In the genomic region with DNA sequence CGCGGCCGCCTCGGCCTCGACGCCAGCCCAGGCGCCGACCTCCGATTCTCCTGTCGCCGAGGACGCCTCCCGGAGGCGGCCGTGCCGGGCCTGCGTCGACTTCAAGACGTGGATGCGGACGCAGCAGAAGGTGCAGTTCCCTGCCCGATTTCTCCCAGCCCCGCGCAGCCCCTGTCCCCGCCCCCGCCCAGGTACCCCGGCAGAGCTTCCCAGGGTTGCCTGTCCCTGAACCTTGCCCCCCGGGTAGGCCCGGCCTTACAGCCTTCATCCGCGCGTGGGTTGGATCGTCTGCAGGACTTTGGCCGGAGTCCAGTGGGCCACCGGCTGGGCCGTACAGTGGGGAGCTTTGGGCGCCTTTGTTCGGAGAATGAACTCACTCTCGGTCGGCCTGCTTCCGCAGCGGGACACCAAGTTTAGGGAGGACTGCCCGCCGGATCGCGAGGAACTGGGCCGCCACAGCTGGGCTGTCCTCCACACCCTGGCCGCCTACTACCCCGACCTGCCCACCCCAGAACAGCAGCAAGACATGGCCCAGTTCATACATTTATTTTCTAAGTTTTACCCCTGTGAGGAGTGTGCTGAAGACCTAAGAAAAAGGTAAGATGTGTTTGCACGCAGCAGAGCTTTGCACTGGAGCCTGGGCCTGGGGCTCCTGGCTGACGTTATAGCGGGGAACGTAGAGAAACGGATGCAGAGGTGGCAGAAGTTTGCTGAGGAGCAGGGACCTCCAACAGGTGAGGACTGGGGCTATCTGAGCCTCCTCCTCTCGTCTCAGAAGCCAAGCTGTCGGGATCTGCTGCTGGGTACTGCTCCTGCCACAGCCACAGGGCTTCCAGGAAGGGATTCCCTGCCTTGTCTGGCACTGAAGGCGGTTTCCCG, we compare ENCODE assay signal across 8 cellular contexts. TPM values are rescaled to one million over a fixed set of nuclear protein-coding genes. Genes with fewer than 3 reads are reported as not detected.
A peak's percentile ranks its signal among the peaks of the same experiment; 100 is the strongest.
DNase-seq lines count a peak whose midpoint lies in the region; ATAC-seq lines count a peak whose summit lies in the region.

No MANE protein-coding gene starts in this region.

- peak overlapping the region; percentile 20; the same call in 1 of the 2 replicates for H2AFZ ChIP-seq in Karpas-422 (ENCODE audit: low read length)

- no peaks in the 10 kb centered on the region for H3K9me3 ChIP-seq in Karpas-422 (ENCODE audit: low read length)

- peaks cover 13% of the 10 kb centered on the region for H3K36me3 Mint-ChIP-seq in activated naive CD4-positive, alpha-beta T cell treated with anti-CD3 and anti-CD28 coated beads, Interleukin-2, amount 10 ng/mL, durations not matched to agents 7 days and 5 days
- peaks cover 21% of the 10 kb centered on the region for H3K36me3 Mint-ChIP-seq in central memory CD8-positive, alpha-beta T cell (ENCODE audit: insufficient read depth)

- no peak for DNase-seq in activated naive CD4-positive, alpha-beta T cell treated with anti-CD3 and anti-CD28 coated beads, Interleukin-2, amount 10 ng/mL, durations not matched to agents 7 days and 5 days
- no peak for DNase-seq in activated naive CD4-positive, alpha-beta T cell treated with Interleukin-2 at 50 U/mL for 16 hours
- DNase-seq in Karpas-422 (peak; percentile 67), mesendoderm (no peak), UCSD-AML1 (lab: John Stamatoyannopoulos, UW; ENCODE audit: unreplicated experiment) (no peak), NCI-H2081 treated with DMSO at 0.1 percent for 48 hours (lab: John Stamatoyannopoulos, UW) (no peak)
- no peak for DNase-seq in central memory CD8-positive, alpha-beta T cell (ENCODE audit: low spot score in 2 of 2)

- WGBS in mesendoderm (ENCODE audit: extremely low coverage, insufficient coverage, low lambda C conversion rate) = no CpG with 5 or more reads among the region's 58 CpGs

- peak overlapping the region; percentile 71 for H3K27ac Mint-ChIP-seq in activated naive CD4-positive, alpha-beta T cell treated with anti-CD3 and anti-CD28 coated beads, Interleukin-2, amount 10 ng/mL, durations not matched to agents 7 days and 5 days
- no peak overlapping the region for H3K27ac Mint-ChIP-seq in central memory CD8-positive, alpha-beta T cell (ENCODE audit: low read depth)

- H3K27me3 Mint-ChIP-seq in activated naive CD4-positive, alpha-beta T cell treated with anti-CD3 and anti-CD28 coated beads, Interleukin-2, amount 10 ng/mL, durations not matched to agents 7 days and 5 days = peaks cover 82% of the 10 kb centered on the region
- peaks cover 28% of the 10 kb centered on the region for H3K27me3 Mint-ChIP-seq in central memory CD8-positive, alpha-beta T cell

- H3K4me1 Mint-ChIP-seq in activated naive CD4-positive, alpha-beta T cell treated with anti-CD3 and anti-CD28 coated beads, Interleukin-2, amount 10 ng/mL, durations not matched to agents 7 days and 5 days = peaks cover 28% of the 10 kb centered on the region
- H3K4me1 Mint-ChIP-seq in central memory CD8-positive, alpha-beta T cell = peaks cover 12% of the 10 kb centered on the region

- peak overlapping the region; percentile 72 for H3K18ac ChIP-seq in mesendoderm (ENCODE audit: low read length)

- H3K4me1 ChIP-seq in Karpas-422 (ENCODE audit: low read length) = peaks cover 27% of the 10 kb centered on the region
- H3K4me1 ChIP-seq in mesendoderm (ENCODE audit: control insufficient read depth, low read depth, low read length) = peaks cover 5% of the 10 kb centered on the region

- H3K9me2 ChIP-seq in Karpas-422 (replicated peaks; ENCODE audit: insufficient read depth, low read length) = no peaks in the 10 kb centered on the region

- peak; percentile 43 for ATAC-seq in central memory CD8-positive, alpha-beta T cell (replicated peaks; ENCODE audit: extremely low read depth, poor library complexity, severe bottlenecking)
- ATAC-seq in GM21528 (IDR thresholded peaks at IDR 0.05; ENCODE audit: low FRiP score, unreplicated experiment) = no peak

- peak overlapping the region; percentile 61 for H3K4ac ChIP-seq in mesendoderm (ENCODE audit: low read depth, low read length)

- H2BK120ac ChIP-seq in mesendoderm (ENCODE audit: low read depth, low read length) = no peak overlapping the region

- H3K9me3 Mint-ChIP-seq in activated naive CD4-positive, alpha-beta T cell treated with anti-CD3 and anti-CD28 coated beads, Interleukin-2, amount 10 ng/mL, durations not matched to agents 7 days and 5 days = no peaks in the 10 kb centered on the region
- H3K9me3 Mint-ChIP-seq in central memory CD8-positive, alpha-beta T cell = no peaks in the 10 kb centered on the region

- H4K20me1 ChIP-seq in Karpas-422 (ENCODE audit: insufficient read depth, low read depth, low read length) = no peaks in the 10 kb centered on the region

- H3K4me3 ChIP-seq in Karpas-422 (ENCODE audit: low read length) = peak overlapping the region; percentile 98
- peak overlapping the region; percentile 78 for H3K4me3 ChIP-seq in mesendoderm (ENCODE audit: low read length)

- peak overlapping the region; percentile 80 for H3K4me3 Mint-ChIP-seq in activated naive CD4-positive, alpha-beta T cell treated with anti-CD3 and anti-CD28 coated beads, Interleukin-2, amount 10 ng/mL, durations not matched to agents 7 days and 5 days
- H3K4me3 Mint-ChIP-seq in central memory CD8-positive, alpha-beta T cell = peak overlapping the region; percentile 72

- no peak overlapping the region for H2BK15ac ChIP-seq in mesendoderm (replicated peaks; ENCODE audit: low read depth)

- H4K8ac ChIP-seq in mesendoderm (ENCODE audit: low read depth, low read length) = no peak overlapping the region

- H3K27ac ChIP-seq in Karpas-422 (ENCODE audit: low read length) (peak overlapping the region; percentile 27; the same call in 1 of the 2 replicates), mesendoderm (ENCODE audit: low read depth, low read length) (peak overlapping the region; percentile 64)

- H3K36me3 ChIP-seq in Karpas-422 (ENCODE audit: insufficient read depth, low read length) (no peaks in the 10 kb centered on the region), mesendoderm (ENCODE audit: control insufficient read depth, insufficient read depth, low read length) (peaks cover 3% of the 10 kb centered on the region)

- peak overlapping the region; percentile 92 for H3K4me2 ChIP-seq in Karpas-422 (ENCODE audit: low read depth, low read length, poor library complexity, severe bottlenecking)
- H3K4me2 ChIP-seq in mesendoderm (ENCODE audit: low read length) = peak overlapping the region; percentile 43

- H3K79me2 ChIP-seq in Karpas-422 (ENCODE audit: low read length) (peaks cover 11% of the 10 kb centered on the region), mesendoderm (ENCODE audit: control insufficient read depth, insufficient read depth, low read length) (peaks cover 2% of the 10 kb centered on the region)

- peak overlapping the region; percentile 96 for H3K56ac ChIP-seq in mesendoderm (ENCODE audit: low read length)

- H3K9ac ChIP-seq in Karpas-422 (ENCODE audit: low read length) (peak overlapping the region; percentile 98), mesendoderm (ENCODE audit: low read length) (peak overlapping the region; percentile 91)

- H3K27me3 ChIP-seq in Karpas-422 (ENCODE audit: low read length) = no peaks in the 10 kb centered on the region
- H3K27me3 ChIP-seq in mesendoderm (ENCODE audit: insufficient read depth, low read length, poor library complexity) = peaks cover 9% of the 10 kb centered on the region

- H2AK5ac ChIP-seq in mesendoderm (ENCODE audit: low read length) = no peak overlapping the region

- CTCF ChIA-PET in activated naive CD4-positive, alpha-beta T cell treated with anti-CD3 and anti-CD28 coated beads, Interleukin-2, amount 10 ng/mL, durations not matched to agents 7 days and 5 days (lab: Charles Lee) = interaction anchor here (1.3 to 1.7 kb wide), 3 partner anchors 13 to 20 kb away, joined by 3 to 5 read pairs (median 5); partner anchors contain the start of gene TBL3

- H3K23ac ChIP-seq in mesendoderm (ENCODE audit: low read length) = no peak overlapping the region

- H3K79me1 ChIP-seq in mesendoderm (ENCODE audit: low read length) = peaks cover 10% of the 10 kb centered on the region

- H4K5ac ChIP-seq in mesendoderm (ENCODE audit: low read length) = no peak overlapping the region

- H2BK5ac ChIP-seq in mesendoderm (ENCODE audit: low read length) = no peak overlapping the region

RNA-seq across cellular contexts. Expression of gene GFER, which starts 0.6 kb away (rescaled TPM):
- total RNA-seq in Karpas-422 (2014; rRNA removed; shearing (Covaris generic); ENCODE audit: low replicate concordance) = 17.0 and 43.8 TPM in 2 replicates
- polyA plus RNA-seq in mesendoderm (2013, experiment 1 of 2) = 46.4 TPM
- polyA plus RNA-seq in mesendoderm (2013, experiment 2 of 2) = 48.0 TPM

RNA-seq across cellular contexts. Expression of gene NOXO1, which starts 3.3 kb away (rescaled TPM):
- not detected in 2 replicates for total RNA-seq in Karpas-422 (2014; rRNA removed; shearing (Covaris generic); ENCODE audit: low replicate concordance)
- 0.25 TPM for polyA plus RNA-seq in mesendoderm (2013, experiment 1 of 2)
- polyA plus RNA-seq in mesendoderm (2013, experiment 2 of 2) = 0.39 TPM

RNA-seq across cellular contexts. Expression of gene SYNGR3, which starts 5.2 kb away (rescaled TPM):
- 5.3 and 16.3 TPM in 2 replicates for total RNA-seq in Karpas-422 (2014; rRNA removed; shearing (Covaris generic); ENCODE audit: low replicate concordance)
- polyA plus RNA-seq in mesendoderm (2013, experiment 1 of 2) = 8.9 TPM
- polyA plus RNA-seq in mesendoderm (2013, experiment 2 of 2) = 9.5 TPM

RNA-seq across cellular contexts. Expression of gene TBL3, which starts 12.7 kb away (rescaled TPM):
- total RNA-seq in Karpas-422 (2014; rRNA removed; shearing (Covaris generic); ENCODE audit: low replicate concordance) = 25.4 and 48.6 TPM in 2 replicates
- polyA plus RNA-seq in mesendoderm (2013, experiment 1 of 2) = 29.8 TPM
- polyA plus RNA-seq in mesendoderm (2013, experiment 2 of 2) = 29.2 TPM

RNA-seq across cellular contexts. Expression of gene RNF151, which starts 17.9 kb away (rescaled TPM):
- total RNA-seq in Karpas-422 (2014; rRNA removed; shearing (Covaris generic); ENCODE audit: low replicate concordance) = not detected in 2 replicates
- not detected for polyA plus RNA-seq in mesendoderm (2013, experiment 1 of 2)
- 0.06 TPM for polyA plus RNA-seq in mesendoderm (2013, experiment 2 of 2)
